Comparison of ENCODE assay signal across 8 cellular contexts in the genomic region with DNA sequence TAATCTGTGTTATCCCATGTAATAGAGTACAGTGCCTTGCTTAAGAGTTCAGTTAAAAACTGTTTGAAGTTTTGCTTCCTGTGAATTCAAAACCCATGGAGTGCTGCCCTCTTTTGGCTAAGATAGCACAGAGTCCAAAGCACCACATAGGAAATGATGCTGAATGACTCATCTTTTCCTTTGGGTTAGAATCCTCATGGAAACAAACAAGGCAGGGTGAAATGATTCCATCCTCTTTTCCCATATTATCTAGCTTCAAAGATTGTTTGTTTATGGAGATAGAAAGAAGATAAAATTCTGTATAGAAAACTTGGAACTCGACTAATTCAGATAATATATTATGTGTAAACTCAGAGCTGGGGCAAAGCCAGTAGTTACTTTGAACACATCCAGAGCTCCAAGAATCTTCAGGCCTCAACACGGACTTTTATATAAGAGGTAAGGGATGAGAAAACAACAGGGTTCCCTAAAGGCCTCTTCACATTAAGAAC.
DNase-seq lines count a peak whose midpoint lies in the region; ATAC-seq and TF ChIP-seq lines count a peak whose summit lies in the region.

No MANE protein-coding gene starts in this region.

- TF ChIP-seq CTCF in BJ (IDR thresholded peaks at IDR 0.05; ENCODE audit: insufficient read depth, low read depth, low read length) (peak; percentile 83), neural progenitor cell (IDR thresholded peaks at IDR 0.05) (peak; percentile 89)

- H3K79me2 ChIP-seq in neural progenitor cell (ENCODE audit: low read depth) = no peaks in the 10 kb centered on the region

- CTCF ChIA-PET in BJ (lab: Yijun Ruan, JAX) = interaction anchor here (0.6 to 6.0 kb wide), 21 partner anchors 21 to 784 kb away, joined by 3 to 41 read pairs (median 3); partner anchors contain the start of gene PPP1R12A

- no peaks in the 10 kb centered on the region for H3K36me3 ChIP-seq in BJ (ENCODE audit: control insufficient read depth, insufficient read depth, low read length)
- H3K36me3 ChIP-seq in neural progenitor cell = no peaks in the 10 kb centered on the region

- intact Hi-C loops in activated CD4-positive, alpha-beta T cell treated with anti-CD3 and anti-CD28 coated beads, Interleukin-2, amount 10 ng/mL, durations not matched to agents 24 days and 14 days (cut with micrococcal nuclease) = loop anchor here (1.0 to 5.0 kb wide), 4 partner anchors 251 to 639 kb away; partner anchors contain the start of gene PPP1R12A

- H3K27me3 ChIP-seq in BJ (ENCODE audit: control insufficient read depth, insufficient read depth, low read length) (no peaks in the 10 kb centered on the region), neural progenitor cell (no peaks in the 10 kb centered on the region)

- ATAC-seq in GM18505 (IDR thresholded peaks at IDR 0.05; ENCODE audit: unreplicated experiment) (peak; percentile 47), HG03066 (IDR thresholded peaks at IDR 0.05; ENCODE audit: low read depth, unreplicated experiment) (peak; percentile 51), GM21515 (IDR thresholded peaks at IDR 0.05; ENCODE audit: unreplicated experiment) (no peak)

- peaks cover 9% of the 10 kb centered on the region for H3K4me1 Mint-ChIP-seq in activated CD4-positive, alpha-beta T cell treated with anti-CD3 and anti-CD28 coated beads, Interleukin-2, amount 10 ng/mL, durations not matched to agents 24 days and 14 days
- peaks cover 8% of the 10 kb centered on the region for H3K4me1 Mint-ChIP-seq in neural progenitor cell

- H4K20me1 ChIP-seq in neural progenitor cell (ENCODE audit: low read depth) = no peaks in the 10 kb centered on the region

- H3K4me3 Mint-ChIP-seq in activated CD4-positive, alpha-beta T cell treated with anti-CD3 and anti-CD28 coated beads, Interleukin-2, amount 10 ng/mL, durations not matched to agents 24 days and 14 days = no peak overlapping the region
- no peak overlapping the region for H3K4me3 Mint-ChIP-seq in neural progenitor cell

- H3K27ac ChIP-seq in neural progenitor cell = no peak overlapping the region

- H3K4me1 ChIP-seq in neural progenitor cell = no peaks in the 10 kb centered on the region

- no peak overlapping the region for H3K4me3 ChIP-seq in BJ (ENCODE audit: low read depth, low read length)
- no peak overlapping the region for H3K4me3 ChIP-seq in neural progenitor cell

- H3K9ac ChIP-seq in neural progenitor cell = no peak overlapping the region

- TF ChIP-seq POLR2A in GM18505 (IDR thresholded peaks at IDR 0.05; ENCODE audit: borderline replicate concordance, extremely low read depth, insufficient read depth, insufficient read length) = no peak

- H3K36me3 Mint-ChIP-seq in activated CD4-positive, alpha-beta T cell treated with anti-CD3 and anti-CD28 coated beads, Interleukin-2, amount 10 ng/mL, durations not matched to agents 24 days and 14 days (ENCODE audit: low read depth) = no peaks in the 10 kb centered on the region
- H3K36me3 Mint-ChIP-seq in neural progenitor cell = no peaks in the 10 kb centered on the region

- POLR2A ChIA-PET in BJ (lab: Charles Lee) = interaction anchor here (0.6 kb wide), 2 partner anchors 259 to 410 kb away, joined by 3 to 4 read pairs; no protein-coding TSS in a partner anchor

- peaks cover 2% of the 10 kb centered on the region for H3K27me3 Mint-ChIP-seq in activated CD4-positive, alpha-beta T cell treated with anti-CD3 and anti-CD28 coated beads, Interleukin-2, amount 10 ng/mL, durations not matched to agents 24 days and 14 days
- H3K27me3 Mint-ChIP-seq in neural progenitor cell (ENCODE audit: insufficient read depth, low read depth) = no peaks in the 10 kb centered on the region

- H3F3A ChIP-seq in neural progenitor cell (ENCODE audit: low read depth) = no peaks in the 10 kb centered on the region

- DNase-seq in BJ (ENCODE audit: low read depth) (peak; percentile 72), NCI-H2227 treated with DMSO at 0.1 percent for 48 hours (lab: John Stamatoyannopoulos, UW) (peak; percentile 81), fibroblast of the conjunctiva (ENCODE audit: low read depth) (peak; percentile 94), neural progenitor cell (ENCODE audit: low spot score) (peak; percentile 69)
- DNase-seq in activated CD4-positive, alpha-beta T cell treated with anti-CD3 and anti-CD28 coated beads, Interleukin-2, amount 10 ng/mL, durations not matched to agents 24 days and 14 days = peak; percentile 83

- no peak overlapping the region for H3K4me2 ChIP-seq in neural progenitor cell

- H3K9me3 Mint-ChIP-seq in activated CD4-positive, alpha-beta T cell treated with anti-CD3 and anti-CD28 coated beads, Interleukin-2, amount 10 ng/mL, durations not matched to agents 24 days and 14 days = no peaks in the 10 kb centered on the region
- H3K9me3 Mint-ChIP-seq in neural progenitor cell = no peaks in the 10 kb centered on the region

- no peak overlapping the region for H3K27ac Mint-ChIP-seq in activated CD4-positive, alpha-beta T cell treated with anti-CD3 and anti-CD28 coated beads, Interleukin-2, amount 10 ng/mL, durations not matched to agents 24 days and 14 days
- H3K27ac Mint-ChIP-seq in neural progenitor cell = no peak overlapping the region

- peak overlapping the region; percentile 95 for H2AFZ ChIP-seq in neural progenitor cell (replicated peaks)

- no peaks in the 10 kb centered on the region for H3K9me3 ChIP-seq in neural progenitor cell (ENCODE audit: low read depth)
